21 cellular contexts compared by ENCODE assay signal in genomic region chr7:96827701-96828100, GRCh38.
DNase-seq lines count a peak whose midpoint lies in the region; ATAC-seq, FAIRE-seq and TF ChIP-seq lines count a peak whose summit lies in the region.
"Had no signal": no experiment of that assay in that cellular context is flagged by ENCODE, and none has a peak within 500 bp of the region (broad histone marks: within the 10 kb centered on the region; RNA-seq: fewer than 3 reads in every experiment).

No MANE protein-coding gene starts in this region.

- H3K79me2 ChIP-seq in H9 (ENCODE audit: insufficient read depth, low read length) (no peaks in the 10 kb centered on the region), H1 (ENCODE audit: control insufficient read depth in 1 of 2, insufficient read depth in 2 of 2, low read length in 2 of 2) (no peaks in the 10 kb centered on the region)

- no CpG with 5 or more reads among the region's 6 CpGs for WGBS in H9 (ENCODE audit: extremely low coverage, insufficient read length, low lambda C conversion rate)
- 77% methylated on average over 6 of the region's 6 CpGs; no CpG with 5 or more reads in 1 of the 2 experiments for WGBS in H1 (ENCODE audit: extremely low coverage in 1 of 2, insufficient coverage in 1 of 2, insufficient read length in 1 of 2, insufficient replicate concordance in 2 of 2, low coverage in 1 of 2, low lambda C conversion rate in 2 of 2, missing lambda C conversion rate in 1 of 2), 2 experiments

- no peak overlapping the region for H2BK20ac ChIP-seq in H9 (ENCODE audit: low read depth, low read length, poor library complexity, severe bottlenecking)
- no peak overlapping the region for H2BK20ac ChIP-seq in H1 (ENCODE audit: low read length)

- H3K23ac ChIP-seq in H9 (ENCODE audit: insufficient read length, low read depth, low read length) (no peak overlapping the region), H1 (ENCODE audit: insufficient read length) (no peak overlapping the region)

- no peak overlapping the region for H3K4me3 Mint-ChIP-seq in H9
- H3K4me3 Mint-ChIP-seq: CD4-positive, CD25-positive, alpha-beta regulatory T cell had no signal

- peak overlapping the region in 1 of 3 experiments; percentile 32; a peak in 1 of 7 replicates for H3K27ac Mint-ChIP-seq in H9
- H3K27ac Mint-ChIP-seq: CD4-positive, CD25-positive, alpha-beta regulatory T cell had no signal

- POLR2A ChIA-PET in H1 (lab: Charles Lee; ENCODE audit: partially characterized antibody): no interaction called here

- H3K9me3 ChIP-seq in H9 (ENCODE audit: control insufficient read depth, low read depth, low read length): no peaks in the 10 kb centered on the region
- H3K9me3 ChIP-seq in H1 (ENCODE audit: insufficient read depth in 2 of 2, low read depth in 1 of 2, low read length in 1 of 2): no peaks in the 10 kb centered on the region
- H3K9me3 ChIP-seq in upper lobe of right lung: no peaks in the 10 kb centered on the region
- H3K9me3 ChIP-seq: MG63 had no signal

- no peak overlapping the region for H4K8ac ChIP-seq in H9 (replicated peaks; ENCODE audit: insufficient read length, low read depth, low read length)
- no peak overlapping the region for H4K8ac ChIP-seq in H1 (ENCODE audit: extremely low read depth, insufficient read depth, low read length)

- peaks cover 9% of the 10 kb centered on the region; the same call in 1 of the 2 replicates for H3K27me3 Mint-ChIP-seq in H9 (ENCODE audit: low read depth)

- no peak overlapping the region for H4K91ac ChIP-seq in H9 (ENCODE audit: insufficient read length, low read depth, low read length)
- no peak overlapping the region for H4K91ac ChIP-seq in H1 (replicated peaks; ENCODE audit: insufficient read length, low read length)

- intact Hi-C loops in upper lobe of right lung (cut with DNase I): no loop called here

- H3K79me1 ChIP-seq in H9 (ENCODE audit: insufficient read depth, low read depth, low read length, poor library complexity, severe bottlenecking) (no peaks in the 10 kb centered on the region), H1 (ENCODE audit: low read depth, low read length) (no peaks in the 10 kb centered on the region)

- no peak for TF ChIP-seq POLR2A in H1 (IDR thresholded peaks at IDR 0.05; ENCODE audit: control extremely low read depth in 1 of 2, low read depth in 2 of 2, low read length in 2 of 2)

- H2BK12ac ChIP-seq in H9 (ENCODE audit: insufficient read length, low read depth, low read length) (no peak overlapping the region), H1 (ENCODE audit: low read depth, low read length) (no peak overlapping the region)

- no peak for FAIRE-seq in H1 (lab: Jason Lieb, UNC)
- FAIRE-seq: D721Med, HepG2 had no signal

- CTCF ChIA-PET in H1 (lab: Charles Lee; ENCODE audit: partially characterized antibody): interaction anchor here (0.8 to 1.5 kb wide), 7 partner anchors 9 to 147 kb away, joined by 3 read pairs; no protein-coding TSS in a partner anchor

- peak; percentile 43 to 64 for TF ChIP-seq RAD21 in H1 (IDR thresholded peaks at IDR 0.05 in 1 of 2, conservative IDR thresholded peaks at IDR 0.05 in 1 of 2; ENCODE audit: low read depth in 2 of 2, low read length in 2 of 2)

- no peaks in the 10 kb centered on the region for H3K23me2 ChIP-seq in H9 (ENCODE audit: insufficient read length, low read depth, low read length, poor library complexity, severe bottlenecking)
- H3K23me2 ChIP-seq in H1 (ENCODE audit: low read depth, low read length): no peaks in the 10 kb centered on the region

- H2BK120ac ChIP-seq in H9 (ENCODE audit: low read depth, low read length, poor library complexity, severe bottlenecking): no peak overlapping the region
- H2BK120ac ChIP-seq in H1 (replicated peaks; ENCODE audit: low read depth, low read length): no peak overlapping the region

- H4K5ac ChIP-seq in H9 (ENCODE audit: insufficient read length, low read depth, low read length) (no peak overlapping the region), H1 (ENCODE audit: insufficient read length, low read depth, low read length) (no peak overlapping the region)

- no peaks in the 10 kb centered on the region for H4K20me1 ChIP-seq in H9 (ENCODE audit: control insufficient read depth, insufficient read depth, insufficient read length)
- no peaks in the 10 kb centered on the region for H4K20me1 ChIP-seq in H1 (replicated peaks in 1 of 2; ENCODE audit: control insufficient read depth in 1 of 2, insufficient read depth in 2 of 2, low read length in 2 of 2)

- H3K4me1 ChIP-seq in H9 (ENCODE audit: insufficient read depth, low read length): no peaks in the 10 kb centered on the region
- H3K4me1 ChIP-seq in H1 (replicated peaks in 1 of 4; ENCODE audit: control insufficient read depth in 3 of 4, insufficient read depth in 4 of 4, low read length in 3 of 4): no peaks in the 10 kb centered on the region
- no peaks in the 10 kb centered on the region for H3K4me1 ChIP-seq in upper lobe of right lung

- TF ChIP-seq CTCF in 22Rv1 (IDR thresholded peaks at IDR 0.05) (peak; percentile 11; the same call in 1 of the 2 replicates), H9 (conservative IDR thresholded peaks at IDR 0.05) (peak; percentile 50; the same call in 2 of the 3 replicates), H1 (IDR thresholded peaks at IDR 0.05; ENCODE audit: control extremely low read depth in 1 of 3, insufficient read depth in 1 of 3, low read depth in 1 of 3, low read length in 3 of 3) (peak in 2 of 3 experiments; percentile 19 to 36; a peak in 2 of 4 replicates), upper lobe of right lung (IDR thresholded peaks at IDR 0.05) (no peak)

- H2BK15ac ChIP-seq in H9 (ENCODE audit: low read depth, low read length) (no peak overlapping the region), H1 (ENCODE audit: low read length) (no peak overlapping the region)

- H3K27ac ChIP-seq in 22Rv1 (no peak overlapping the region), H9 (ENCODE audit: insufficient read length, low read depth, low read length) (no peak overlapping the region), H1 (ENCODE audit: low read depth, low read length) (no peak overlapping the region), upper lobe of right lung (no peak overlapping the region)

- H2BK5ac ChIP-seq in H9 (ENCODE audit: insufficient read length, low read length) (no peak overlapping the region), H1 (ENCODE audit: low read depth, low read length) (no peak overlapping the region)

- H3T11ph ChIP-seq in H9 (ENCODE audit: low read length): no peak overlapping the region

- no peak overlapping the region for H3K18ac ChIP-seq in H9 (ENCODE audit: insufficient read length, low read depth, low read length)
- no peak overlapping the region for H3K18ac ChIP-seq in H1 (ENCODE audit: extremely low read depth, low read length)

- H3K56ac ChIP-seq in H9 (ENCODE audit: insufficient read length, low read depth, low read length) (no peak overlapping the region), H1 (replicated peaks; ENCODE audit: insufficient read length, low read depth, low read length) (no peak overlapping the region)

- H3K4me3 ChIP-seq in H1 (ENCODE audit: extremely low read depth in 1 of 4, insufficient read depth in 2 of 4, low read depth in 3 of 4, low read length in 4 of 4): no peak overlapping the region
- no peak overlapping the region for H3K4me3 ChIP-seq in upper lobe of right lung
- H3K4me3 ChIP-seq: MG63 had no signal

- no peaks in the 10 kb centered on the region for H3K36me3 Mint-ChIP-seq in H9 (ENCODE audit: insufficient read depth in 1 of 3, low read depth in 3 of 3)
- H3K36me3 Mint-ChIP-seq: CD4-positive, CD25-positive, alpha-beta regulatory T cell had no signal

- H3K9me3 Mint-ChIP-seq in H9: no peaks in the 10 kb centered on the region

- TF ChIP-seq EP300 in H1 (IDR thresholded peaks at IDR 0.05; ENCODE audit: borderline replicate concordance in 1 of 2, low read depth in 2 of 2, low read length in 2 of 2): no peak

- H3K27me3 ChIP-seq in H9 (ENCODE audit: insufficient read depth, low read length): no peaks in the 10 kb centered on the region
- H3K27me3 ChIP-seq in H1 (replicated peaks in 1 of 4; ENCODE audit: control insufficient read depth in 3 of 4, extremely low read depth in 1 of 4, insufficient read depth in 3 of 4, low read length in 3 of 4): no peaks in the 10 kb centered on the region
- H3K27me3 ChIP-seq in upper lobe of right lung: no peaks in the 10 kb centered on the region
- H3K27me3 ChIP-seq: MG63 had no signal

- peaks cover 4% of the 10 kb centered on the region in 2 experiments; a peak in 3 of 4 replicates for H3K4me1 Mint-ChIP-seq in H9
- H3K4me1 Mint-ChIP-seq: CD4-positive, CD25-positive, alpha-beta regulatory T cell had no signal

- no peak overlapping the region for H2AK5ac ChIP-seq in H9 (ENCODE audit: insufficient read length, low read length)
- H2AK5ac ChIP-seq in H1 (ENCODE audit: low read depth, low read length): no peak overlapping the region

- H3K4me2 ChIP-seq in H9 (ENCODE audit: insufficient read depth, insufficient read length, low read length): no peak overlapping the region
- no peak overlapping the region for H3K4me2 ChIP-seq in H1 (ENCODE audit: insufficient read depth in 1 of 2, low read depth in 2 of 2, low read length in 2 of 2)

- no peaks in the 10 kb centered on the region for H3K36me3 ChIP-seq in H1 (ENCODE audit: control insufficient read depth in 2 of 4, insufficient read depth in 4 of 4, low read length in 3 of 4)
- H3K36me3 ChIP-seq in upper lobe of right lung: no peaks in the 10 kb centered on the region
- H3K36me3 ChIP-seq: MG63 had no signal

- no peak overlapping the region for H2AFZ ChIP-seq in H9 (ENCODE audit: low read length)
- H2AFZ ChIP-seq in H1 (ENCODE audit: low read length): no peak overlapping the region

- no peak overlapping the region for H3K9ac ChIP-seq in H9 (ENCODE audit: extremely low read depth, insufficient read length, low read length)
- H3K9ac ChIP-seq in H1 (replicated peaks in 1 of 4; ENCODE audit: extremely low read depth in 1 of 4, low read depth in 3 of 4, low read length in 3 of 4): no peak overlapping the region

- no peak overlapping the region; the same call in 1 of the 2 replicates for H3K14ac ChIP-seq in H9 (ENCODE audit: insufficient read depth, low read length)
- no peak overlapping the region for H3K14ac ChIP-seq in H1 (ENCODE audit: insufficient read length)

- DNase-seq in H9 (peak; percentile 53), H1 (ENCODE audit: low read depth in 1 of 2, low spot score in 2 of 2) (no peak), iPS-NIHi7 (ENCODE audit: extremely low spot score) (peak; percentile 50), upper lobe of right lung (no peak), NCI-H524 (lab: John Stamatoyannopoulos, UW) (no peak)
- no peak for DNase-seq in activated naive CD4-positive, alpha-beta T cell treated with anti-CD3 and anti-CD28 coated beads, Interleukin-2, amount 50 U/mL, for 16 hours
- DNase-seq: 8988T; ACHN; CD4-positive, CD25-positive, alpha-beta regulatory T cell; MG63; NCI-H1105 treated with DMSO at 0.1 percent for 48 hours; NCI-H2029; NCI-H446; NCI-H526; NK-92 treated with Interleukin-12 subunit alpha and Interleukin-12 subunit beta, amount 100 ng/mL, for 24 hours; SHP77 treated with DMSO at 0.1 percent for 48 hours had no signal

- ATAC-seq in upper lobe of right lung: no peak
- no peak for ATAC-seq in GM18520 (IDR thresholded peaks at IDR 0.05; ENCODE audit: unreplicated experiment)
- ATAC-seq: HepG2, Panc1 had no signal

- H3K4ac ChIP-seq in H9 (ENCODE audit: low read depth, low read length) (no peak overlapping the region), H1 (replicated peaks; ENCODE audit: insufficient read length, low read depth, low read length) (no peak overlapping the region)

Comparison
In these comparisons a context has a peak if more than half of its experiments do, and no peak if none do; other contexts are left out.
1. DNase-seq: peak in H9 (single experiment) and iPS-NIHi7 (single experiment); none in H1 (0 of 2), activated naive CD4-positive, alpha-beta T cell treated with anti-CD3 and anti-CD28 coated beads, Interleukin-2, amount 50 U/mL, for 16 hours (single experiment), upper lobe of right lung (single experiment) and NCI-H524 (0 of 2).